8 cellular contexts compared by ENCODE assay signal in genomic region chr4:6709230-6710114, GRCh38. TPM values are rescaled to one million over a fixed set of nuclear protein-coding genes. Genes with fewer than 3 reads are reported as not detected.
DNase-seq lines count a peak whose midpoint lies in the region; ATAC-seq and TF ChIP-seq lines count a peak whose summit lies in the region.

TSS of gene MRFAP1L1 (minus strand) at chr4:6709865. CDS start at chr4:6709629, 236 bp downstream.

- H4K20me1 ChIP-seq in KMS-11 (ENCODE audit: insufficient read depth) = no peaks in the 10 kb centered on the region

- peak; percentile 75 for DNase-seq in DMS153 (lab: John Stamatoyannopoulos, UW)
- peak; percentile 95 to 99 (median 98) for DNase-seq in Peyer's patch
- DNase-seq in activated T-cell treated with anti-CD3 and anti-CD28 coated beads, Interleukin-2, amount 50 U/mL, for 48 hours = peak; percentile 98 to 99
- DNase-seq in stimulated activated CD8-positive, alpha-beta memory T cell treated with anti-CD3 and anti-CD28 coated beads, Interleukin-7, amount 100 ng/mL, for 1 hour (ENCODE audit: low read depth in 2 of 2) = peak; percentile 89 to 90

- H3K9me3 ChIP-seq in Peyer's patch (no peaks in the 10 kb centered on the region), muscle layer of colon (ENCODE audit: low read length) (no peaks in the 10 kb centered on the region)

- H3K4me3 ChIP-seq in KMS-11 (IDR thresholded peaks at IDR 0.05; ENCODE audit: insufficient read depth, low read depth, low read length) = peak within 1 kb of the TSS; percentile 91
- peak within 1 kb of the TSS; percentile 65 to 78 (median 75) for H3K4me3 ChIP-seq in Peyer's patch
- peak within 1 kb of the TSS; percentile 97 to 99 for H3K4me3 ChIP-seq in muscle layer of colon (ENCODE audit: low read depth in 1 of 2, low read length in 2 of 2)

- peak within 1 kb of the TSS; percentile 78 for H2AFZ ChIP-seq in KMS-11 (ENCODE audit: low read depth)

- ATAC-seq in GM21717 (IDR thresholded peaks at IDR 0.05; ENCODE audit: unreplicated experiment) (peak; percentile 51), esophagus mucosa (peak; percentile 95)

- TF ChIP-seq CTCF in KMS-11 (conservative IDR thresholded peaks at IDR 0.05; ENCODE audit: low read depth, low read length) = no peak
- peak in 2 of 6 experiments; percentile 8 to 11 for TF ChIP-seq CTCF in Peyer's patch (IDR thresholded peaks at IDR 0.05)

- H3K27me3 ChIP-seq in KMS-11 (ENCODE audit: insufficient read depth, low read depth) (no peaks in the 10 kb centered on the region), Peyer's patch (no peaks in the 10 kb centered on the region), muscle layer of colon (ENCODE audit: control insufficient read depth in 1 of 2, insufficient read depth in 2 of 2, low read length in 2 of 2) (no peaks in the 10 kb centered on the region)

- H3K9ac ChIP-seq in KMS-11 (peak within 1 kb of the TSS; percentile 51; the same call in 1 of the 2 replicates), muscle layer of colon (ENCODE audit: low read length) (peak within 1 kb of the TSS; percentile 77)

- H3K4me2 ChIP-seq in KMS-11 = peak within 1 kb of the TSS; percentile 78

- H3K36me3 ChIP-seq in KMS-11 (ENCODE audit: insufficient read depth) = no peaks in the 10 kb centered on the region
- H3K36me3 ChIP-seq in Peyer's patch = no peaks in the 10 kb centered on the region
- peaks cover 5% of the 10 kb centered on the region for H3K36me3 ChIP-seq in muscle layer of colon (ENCODE audit: insufficient read depth, low read length)

- H3K4me1 ChIP-seq in KMS-11 (ENCODE audit: low read depth, poor library complexity, severe bottlenecking) (peaks cover 10% of the 10 kb centered on the region), Peyer's patch (peaks cover 0 to 35% (median 11%) of the 10 kb centered on the region in 4 donors), muscle layer of colon (ENCODE audit: insufficient read depth, low read length) (peaks cover 46% of the 10 kb centered on the region)

- H3K27ac ChIP-seq in KMS-11 (peak within 1 kb of the TSS; percentile 55), Peyer's patch (peak within 1 kb of the TSS; percentile 77 to 90 (median 84)), muscle layer of colon (ENCODE audit: low read depth, low read length) (peak within 1 kb of the TSS; percentile 91)

- H3K79me2 ChIP-seq in KMS-11 (ENCODE audit: insufficient read depth, low read depth) = peaks cover 25% of the 10 kb centered on the region

- peak in 1 of 2 donors; percentile 42 for TF ChIP-seq POLR2A in Peyer's patch (IDR thresholded peaks at IDR 0.05)

RNA-seq across cellular contexts. Expression of gene MRFAP1L1, which starts in this region (rescaled TPM):
- total RNA-seq in Peyer's patch (10 to 100 TPM; 34.9 to 61.1 (median 37.4) TPM), esophagus mucosa (28.1 TPM)

Comparison
In these comparisons a context has a peak if more than half of its experiments do, and no peak if none do; other contexts are left out.
1. Peak in every context shown above with its lines: DNase-seq, ATAC-seq, H3K4me3 ChIP-seq and H3K27ac ChIP-seq.